19 cellular contexts compared by ENCODE assay signal in genomic region chr6:21556968-21557721, GRCh38. TPM values are rescaled to one million over a fixed set of nuclear protein-coding genes. Genes with fewer than 3 reads are reported as not detected.
DNase-seq lines count a peak whose midpoint lies in the region; ATAC-seq and TF ChIP-seq lines count a peak whose summit lies in the region.
"Had no signal": no experiment of that assay in that cellular context is flagged by ENCODE, and none has a peak within 500 bp of the region (broad histone marks: within the 10 kb centered on the region; RNA-seq: fewer than 3 reads in every experiment).

No MANE protein-coding gene starts in this region.

- intact Hi-C loops in PC-3 (cut with micrococcal nuclease) (loop anchor here (1.0 kb wide), 1 partner anchor 30 kb away; no protein-coding TSS in a partner anchor), sciatic nerve (cut with DNase I) (no loop called here)

- H3K36me3 ChIP-seq in PC-3 (ENCODE audit: low read depth, low read length), result no peaks in the 10 kb centered on the region
- H3K36me3 ChIP-seq: ascending aorta, esophagus muscularis mucosa, heart right ventricle, neutrophil, SJCRH30, tibial nerve had no signal

- no peak overlapping the region for H3K9ac ChIP-seq in PC-3 (ENCODE audit: low read length)

- no peaks in the 10 kb centered on the region for H3K9me3 ChIP-seq in PC-3 (ENCODE audit: low read length)
- H3K9me3 ChIP-seq: ascending aorta, esophagus muscularis mucosa, heart right ventricle, neutrophil, SJCRH30 had no signal

- H3K4me1 ChIP-seq in PC-3 (ENCODE audit: insufficient read depth, low read length), result peaks cover 18% of the 10 kb centered on the region
- H3K4me1 ChIP-seq: esophagus muscularis mucosa, heart right ventricle, SJCRH30 had no signal

- no peaks in the 10 kb centered on the region for H3K27me3 ChIP-seq in PC-3 (ENCODE audit: low read length)
- H3K27me3 ChIP-seq: ascending aorta, esophagus muscularis mucosa, heart right ventricle, neutrophil, SJCRH30, tibial nerve had no signal

- H3F3A ChIP-seq in PC-3 (ENCODE audit: low read length, unreplicated experiment), result no peaks in the 10 kb centered on the region

- H3K79me2 ChIP-seq in PC-3 (ENCODE audit: low read length), result no peaks in the 10 kb centered on the region

- no peaks in the 10 kb centered on the region for H3K9me2 ChIP-seq in PC-3 (replicated peaks; ENCODE audit: low read length)

- H3K4me2 ChIP-seq in PC-3 (ENCODE audit: low read length), result peak overlapping the region; percentile 37

- CTCF ChIA-PET in PC-3 (lab: Charles Lee), result no interaction called here

- no peak overlapping the region for H2AFZ ChIP-seq in PC-3 (ENCODE audit: low read length)

- BruUV-seq in PC-3 (replicated peaks; lab: Mats Ljungman, UMichigan), result no TSS peak

- no peak overlapping the region for H3K4me3 ChIP-seq in PC-3 (ENCODE audit: low read length)
- H3K4me3 ChIP-seq: ascending aorta, esophagus muscularis mucosa, heart right ventricle, SJCRH30, tibial nerve had no signal

- TF ChIP-seq CTCF in PC-3 (conservative IDR thresholded peaks at IDR 0.05; ENCODE audit: low read depth, low read length), result no peak

- H3K27ac ChIP-seq in PC-3 (ENCODE audit: low read length), result peak overlapping the region; percentile 56
- H3K27ac ChIP-seq: ascending aorta, esophagus muscularis mucosa, heart right ventricle, neutrophil, SJCRH30 had no signal

- TF ChIP-seq POLR2A in erythroblast (IDR thresholded peaks at IDR 0.05; ENCODE audit: low read length), result no peak

- no peaks in the 10 kb centered on the region for H4K20me1 ChIP-seq in PC-3 (ENCODE audit: low read length)

- DNase-seq in NCI-H2029 (lab: John Stamatoyannopoulos, UW), result peak; percentile 70
- DNase-seq in PC-3, result peak; percentile 76
- peak; percentile 11 for DNase-seq in fibroblast of gingiva (ENCODE audit: low read depth)
- DNase-seq in sciatic nerve (ENCODE audit: low spot score), result no peak
- no peak for DNase-seq in erythroblast (lab: John Stamatoyannopoulos, UW)
- no peak for DNase-seq in NCI-H510A treated with DMSO at 0.1 percent for 48 hours (lab: John Stamatoyannopoulos, UW)
- DNase-seq: activated CD4-positive, alpha-beta T cell treated with anti-CD3 and anti-CD28 coated beads for 1 hour; cortex of kidney; DMS53; heart right ventricle; HFFc6; NCI-H2227 treated with DMSO at 0.1 percent for 48 hours; OCI-M1; SJCRH30 had no signal

- POLR2A ChIA-PET in PC-3 (lab: Charles Lee; ENCODE audit: unreplicated experiment), result no interaction called here

- ATAC-seq in PC-3 (peak; percentile 83), sciatic nerve (peak; percentile 39), HG02571 (IDR thresholded peaks at IDR 0.05; ENCODE audit: unreplicated experiment) (no peak)

RNA-seq across cellular contexts. Expression of gene SOX4, which starts 36.4 kb away (rescaled TPM):
- total RNA-seq in PC-3 (2014; rRNA removed), result 46.1 and 62.8 TPM in 2 replicates
- 18.6 TPM for total RNA-seq in sciatic nerve

Comparison
In these comparisons a context has a peak if more than half of its experiments do, and no peak if none do; other contexts are left out.
1. DNase-seq: peak in NCI-H2029 (single experiment), PC-3 (single experiment) and fibroblast of gingiva (single experiment); none in sciatic nerve (single experiment), erythroblast (0 of 2) and NCI-H510A treated with DMSO at 0.1 percent for 48 hours (single experiment).